8 cellular contexts compared by ENCODE assay signal in the genomic region with DNA sequence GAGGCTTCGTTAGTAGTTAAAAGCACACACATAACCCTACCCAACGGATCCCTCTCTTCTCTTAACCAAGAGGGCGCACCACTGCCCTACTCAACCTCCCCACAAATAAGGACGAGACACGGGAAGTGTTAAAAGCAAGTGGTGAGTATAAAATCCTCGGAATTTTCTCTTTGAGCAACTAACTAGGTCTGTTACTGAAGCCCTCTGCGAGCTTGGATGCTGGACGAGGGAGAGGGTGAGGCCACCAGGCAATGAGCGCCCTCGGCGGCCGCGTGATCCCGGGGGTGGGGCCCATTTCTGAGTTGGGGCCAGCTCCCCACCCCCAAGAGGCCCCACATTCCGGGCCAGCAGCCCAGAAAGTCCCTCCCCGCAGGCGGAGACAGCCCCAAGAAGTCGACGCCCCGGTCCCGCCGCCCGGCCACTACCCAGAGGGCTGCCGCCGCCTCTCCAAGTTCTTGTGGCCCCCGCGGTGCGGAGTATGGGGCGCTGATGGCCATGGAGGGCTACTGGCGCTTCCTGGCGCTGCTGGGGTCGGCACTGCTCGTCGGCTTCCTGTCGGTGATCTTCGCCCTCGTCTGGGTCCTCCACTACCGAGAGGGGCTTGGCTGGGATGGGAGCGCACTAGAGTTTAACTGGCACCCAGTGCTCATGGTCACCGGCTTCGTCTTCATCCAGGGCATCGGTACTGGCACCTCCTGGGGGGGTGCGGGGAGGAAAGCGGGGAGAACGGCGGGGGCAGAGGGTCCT. TPM values are rescaled to one million over a fixed set of nuclear protein-coding genes. Genes with fewer than 3 reads are reported as not detected.
DNase-seq lines count a peak whose midpoint lies in the region; ATAC-seq and TF ChIP-seq lines count a peak whose summit lies in the region.

CYBRD1 (plus strand) TSS at position 418 of the 747 bp plus-strand sequence; CDS start at position 490, 72 bp downstream.

- no peaks in the 10 kb centered on the region for H3K9me3 Mint-ChIP-seq in activated naive CD4-positive, alpha-beta T cell treated with anti-CD3 and anti-CD28 coated beads for 36 hours

- H3K36me3 Mint-ChIP-seq in activated naive CD4-positive, alpha-beta T cell treated with anti-CD3 and anti-CD28 coated beads for 36 hours (ENCODE audit: low read depth) = no peaks in the 10 kb centered on the region

- TF ChIP-seq POLR2A in prostate gland (IDR thresholded peaks at IDR 0.05) = peak; percentile 84

- ATAC-seq in HG02623 (IDR thresholded peaks at IDR 0.05; ENCODE audit: unreplicated experiment) = peak; percentile 41
- ATAC-seq in HG03097 (IDR thresholded peaks at IDR 0.05; ENCODE audit: low FRiP score, unreplicated experiment) = no peak

- under 1% methylated on average over 46 of the region's 46 CpGs for WGBS in prostate gland

- peak within 1 kb of the TSS; percentile 91 to 93 for H3K27ac ChIP-seq in prostate gland

- TF ChIP-seq CTCF in prostate gland (IDR thresholded peaks at IDR 0.05) = peak in 1 of 4 experiments; percentile 5

- peak; percentile 25 for DNase-seq in activated naive CD4-positive, alpha-beta T cell treated with anti-CD3 and anti-CD28 coated beads for 36 hours
- DNase-seq in activated naive CD4-positive, alpha-beta T cell treated with anti-CD3 and anti-CD28 coated beads, Interleukin-2, amount 50 U/mL, for 16 hours = no peak
- DNase-seq in NCI-H69 (lab: John Stamatoyannopoulos, UW) = peak; percentile 27
- DNase-seq in astrocyte of the hippocampus (ENCODE audit: low read depth, low spot score) = peak; percentile 90
- DNase-seq in hepatic stellate cell (ENCODE audit: low spot score) = peak; percentile 76
- peak; percentile 83 for DNase-seq in prostate gland (ENCODE audit: low spot score)

- CTCF ChIA-PET in activated naive CD4-positive, alpha-beta T cell treated with anti-CD3 and anti-CD28 coated beads for 36 hours (lab: Charles Lee) = interaction anchor here (0.9 kb wide), 1 partner anchor 10 kb away, joined by 5 read pairs; no protein-coding TSS in a partner anchor

- no peaks in the 10 kb centered on the region for H3K27me3 ChIP-seq in prostate gland (replicated peaks; ENCODE audit: insufficient read depth)

- H3K27me3 Mint-ChIP-seq in activated naive CD4-positive, alpha-beta T cell treated with anti-CD3 and anti-CD28 coated beads for 36 hours (ENCODE audit: low read depth) = peaks cover 39% of the 10 kb centered on the region

- peak within 1 kb of the TSS; percentile 79 for H3K4me3 Mint-ChIP-seq in activated naive CD4-positive, alpha-beta T cell treated with anti-CD3 and anti-CD28 coated beads for 36 hours

- no peaks in the 10 kb centered on the region for H3K36me3 ChIP-seq in prostate gland

- no peaks in the 10 kb centered on the region for H3K4me1 ChIP-seq in prostate gland (replicated peaks)

- no peaks in the 10 kb centered on the region for H3K9me3 ChIP-seq in prostate gland

- no peak within 1 kb of the TSS for H3K27ac Mint-ChIP-seq in activated naive CD4-positive, alpha-beta T cell treated with anti-CD3 and anti-CD28 coated beads for 36 hours

- H3K4me3 ChIP-seq in prostate gland = peak within 1 kb of the TSS; percentile 59 to 78

- H3K4me1 Mint-ChIP-seq in activated naive CD4-positive, alpha-beta T cell treated with anti-CD3 and anti-CD28 coated beads for 36 hours (ENCODE audit: low read depth) = peaks cover 12% of the 10 kb centered on the region

- intact Hi-C loops in activated naive CD4-positive, alpha-beta T cell treated with anti-CD3 and anti-CD28 coated beads for 36 hours (cut with micrococcal nuclease) = loop anchor here (1.0 to 10.0 kb wide), 2 partner anchors 547 to 594 kb away; no protein-coding TSS in a partner anchor
- intact Hi-C loops in prostate gland (cut with DNase I) = loop anchor here (2.0 kb wide), 1 partner anchor 87 kb away; the partner anchor contains the start of gene DCAF17

RNA-seq across cellular contexts. Expression of gene CYBRD1, which starts in this region (rescaled TPM):
- total RNA-seq in activated naive CD4-positive, alpha-beta T cell treated with anti-CD3 and anti-CD28 coated beads for 36 hours = under 1 TPM; 0.76 to 0.77 TPM
- 100 to 1,000 TPM in 1 of 2 donors, 10 to 100 TPM in 1; 67.9 to 130 TPM for total RNA-seq in prostate gland

Comparison
In these comparisons a context has a peak if more than half of its experiments do, and no peak if none do; other contexts are left out.
1. RNA of gene CYBRD1 (total RNA-seq): 67.9 to 130 TPM in prostate gland; 0.76 to 0.77 TPM in activated naive CD4-positive, alpha-beta T cell treated with anti-CD3 and anti-CD28 coated beads for 36 hours; every median in the first group is over 10 times any median in the second.
2. Peak in DNase-seq in activated naive CD4-positive, alpha-beta T cell treated with anti-CD3 and anti-CD28 coated beads for 36 hours; RNA of the gene not detected or under 1 TPM.